Comparison of ENCODE assay signal across 9 cellular contexts in the genomic region with DNA sequence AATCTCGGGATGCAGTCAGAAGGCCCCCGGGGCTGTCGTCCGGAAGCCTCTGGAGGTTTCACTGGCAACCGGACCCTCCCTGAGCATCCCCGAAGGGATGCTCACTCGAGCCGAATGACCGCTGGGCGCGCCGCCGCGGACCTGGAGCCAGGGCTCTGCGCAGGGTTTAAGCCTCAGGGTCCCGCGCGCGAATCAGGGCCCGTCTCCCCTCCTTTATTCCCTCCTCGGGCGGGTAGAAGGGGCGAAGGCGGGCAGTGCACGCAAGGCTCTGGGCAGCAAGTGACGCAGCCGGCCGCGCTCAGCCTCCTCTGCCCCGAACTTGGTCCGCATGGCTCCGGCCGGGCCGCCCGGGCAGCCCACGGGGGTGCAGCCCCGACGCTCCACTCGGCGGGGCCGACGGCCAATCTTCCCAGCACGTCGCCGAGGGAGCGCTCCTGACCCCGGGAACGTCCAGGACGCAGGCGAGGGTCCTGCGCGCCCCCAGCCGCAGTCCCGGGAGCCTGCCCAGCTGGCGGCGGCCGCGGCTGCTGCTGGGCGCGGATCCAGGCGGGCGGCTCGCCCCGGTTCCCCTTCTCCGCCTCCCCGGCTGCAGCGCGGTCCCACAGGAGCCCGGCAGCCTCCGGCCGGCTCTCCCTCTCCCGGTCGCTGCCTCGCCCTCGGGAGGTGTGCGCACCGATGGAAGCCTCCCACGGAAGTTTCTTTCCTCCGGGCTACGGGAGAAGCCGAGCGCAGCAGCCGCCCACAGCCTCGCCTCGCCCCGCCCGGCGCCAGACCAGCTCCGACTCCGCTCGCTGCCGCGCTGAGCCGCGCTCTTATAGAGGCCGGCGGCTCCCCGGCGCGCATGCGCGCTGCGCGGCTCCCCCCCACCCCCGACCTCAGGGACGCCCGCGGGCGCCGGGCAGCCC. TPM values are rescaled to one million over a fixed set of nuclear protein-coding genes. Genes with fewer than 3 reads are reported as not detected.
DNase-seq lines count a peak whose midpoint lies in the region; ATAC-seq, FAIRE-seq and TF ChIP-seq lines count a peak whose summit lies in the region.
"Had no signal": no experiment of that assay in that cellular context is flagged by ENCODE, and none has a peak within 500 bp of the region (broad histone marks: within the 10 kb centered on the region; RNA-seq: fewer than 3 reads in every experiment).

A gene (minus strand): TSS at position 786 of the 905 bp plus-strand sequence. CDS start 1,041 bp downstream, outside the sequence.

- H3K79me2 ChIP-seq in GM12878 (ENCODE audit: control insufficient read depth, insufficient read depth, low read length), result no peaks in the 10 kb centered on the region

- SMC1A ChIA-PET in GM12878 (lab: Charles Lee; ENCODE audit: uncharacterized antibody, unreplicated experiment), result no interaction called here

- H3K4me2 ChIP-seq in GM12878 (ENCODE audit: control insufficient read depth, insufficient read depth), result peak within 1 kb of the TSS; percentile 17; the same call in 1 of the 2 replicates

- CTCF ChIA-PET in GM12878 (lab: Yijun Ruan, JAX), result no interaction called here

- H3K9me3 ChIP-seq in SJSA1 (replicated peaks) (0 out of 2 replicates have a peak, but pooled peaks cover 2% of the 10 kb centered on the region), GM12878 (replicated peaks; ENCODE audit: control insufficient read depth, insufficient read depth, low read length) (no peaks in the 10 kb centered on the region; the same call in 2 of the 3 replicates)

- no peak within 1 kb of the TSS for H3K27ac ChIP-seq in SJSA1
- H3K27ac ChIP-seq in GM12878 (ENCODE audit: control insufficient read depth, insufficient read depth), result no peak within 1 kb of the TSS

- FAIRE-seq in GM12878 (lab: Jason Lieb, UNC), result no peak
- FAIRE-seq: GM18507 had no signal

- no peak for TF ChIP-seq EP300 in GM12878 (IDR thresholded peaks at IDR 0.05; ENCODE audit: borderline replicate concordance in 1 of 2, control insufficient read depth in 1 of 2, low read depth in 2 of 2, low read length in 2 of 2)

- POLR2A ChIA-PET in GM12878 (lab: Charles Lee), result no interaction called here

- peak within 1 kb of the TSS; percentile 42 for H3K4me3 ChIP-seq in SJSA1
- no peak within 1 kb of the TSS for H3K4me3 ChIP-seq in GM12878

- peak; percentile 58; the same call in 1 of the 2 replicates for TF ChIP-seq POLR2A in GM12878 (IDR thresholded peaks at IDR 0.05; ENCODE audit: low read depth, low read length)

- intact Hi-C loops in GM12878 (cut with micrococcal nuclease; ENCODE audit: unreplicated experiment), result no loop called here

- no peak for TF ChIP-seq RAD21 in GM12878 (IDR thresholded peaks at IDR 0.05; ENCODE audit: insufficient read depth, low read depth, low read length)

- TF ChIP-seq CTCF in GM12878 (IDR thresholded peaks at IDR 0.05 in 2 of 3, conservative IDR thresholded peaks at IDR 0.05 in 1 of 3; ENCODE audit: control insufficient read depth in 2 of 3, extremely low read depth in 1 of 3, insufficient read depth in 1 of 3, low read depth in 3 of 3, low read length in 3 of 3), result no peak

- H3K27me3 ChIP-seq in SJSA1 (replicated peaks) (peaks cover 30% of the 10 kb centered on the region), GM12878 (replicated peaks in 1 of 2; ENCODE audit: control insufficient read depth in 2 of 2, insufficient read depth in 2 of 2, low read length in 1 of 2) (peaks cover 4% of the 10 kb centered on the region in 2 experiments)

- ATAC-seq in HG02759 (IDR thresholded peaks at IDR 0.05; ENCODE audit: unreplicated experiment) (peak; percentile 73), GM12878 (no peak), GM18868 (IDR thresholded peaks at IDR 0.05; ENCODE audit: unreplicated experiment) (no peak)

- RAD21 ChIA-PET in GM12878 (lab: Charles Lee; ENCODE audit: unreplicated experiment), result no interaction called here

- H2AFZ ChIP-seq in GM12878 (ENCODE audit: control insufficient read depth, low read depth, low read length), result no peak within 1 kb of the TSS

- no peaks in the 10 kb centered on the region for H4K20me1 ChIP-seq in GM12878 (ENCODE audit: control insufficient read depth, insufficient read depth)

- peak; percentile 74 for DNase-seq in ACHN
- peak in 1 of 2 experiments; percentile 68 for DNase-seq in SJSA1 (ENCODE audit: low read depth in 1 of 2, low spot score in 2 of 2)
- no peak for DNase-seq in GM12878 (ENCODE audit: low read depth, low spot score)
- DNase-seq in hippocampal formation (lab: John Stamatoyannopoulos, UW), result peak; percentile 13 to 66
- peak; percentile 93 for DNase-seq in retina
- DNase-seq in GDM1 (lab: John Stamatoyannopoulos, UW), result no peak

- no peaks in the 10 kb centered on the region for H3K36me3 ChIP-seq in SJSA1
- no peaks in the 10 kb centered on the region for H3K36me3 ChIP-seq in GM12878 (ENCODE audit: control insufficient read depth in 2 of 2, insufficient read depth in 2 of 2, low read length in 1 of 2)

- WGBS in GM12878 (ENCODE audit: insufficient coverage, insufficient replicate concordance, low lambda C conversion rate, missing lambda C conversion rate), result 21% methylated on average over 72 of the region's 110 CpGs

- H3K4me1 ChIP-seq in SJSA1 (replicated peaks) (peaks cover 28% of the 10 kb centered on the region), GM12878 (ENCODE audit: control insufficient read depth, insufficient read depth, low read length) (no peaks in the 10 kb centered on the region)

- in situ Hi-C loops in ACHN (cut with HindIII; ENCODE audit: low pct_ligation_motif_present, low pct_unique_long_range_greater_than_20kb, low sequenced_read_pairs) (no loop called here), GM12878 (cut with MboI) (no loop called here)

- H3K9ac ChIP-seq in GM12878 (ENCODE audit: control insufficient read depth, insufficient read depth, low read length), result no peak within 1 kb of the TSS

- no TSS peak for BruUV-seq in GM12878 (replicated peaks; lab: Mats Ljungman, UMichigan)

TF ChIP-seq in GM12878, 131 proteins besides CTCF, POLR2A, EP300 and RAD21 (continues in another document):
- TF ChIP-seq, protein P1, sequence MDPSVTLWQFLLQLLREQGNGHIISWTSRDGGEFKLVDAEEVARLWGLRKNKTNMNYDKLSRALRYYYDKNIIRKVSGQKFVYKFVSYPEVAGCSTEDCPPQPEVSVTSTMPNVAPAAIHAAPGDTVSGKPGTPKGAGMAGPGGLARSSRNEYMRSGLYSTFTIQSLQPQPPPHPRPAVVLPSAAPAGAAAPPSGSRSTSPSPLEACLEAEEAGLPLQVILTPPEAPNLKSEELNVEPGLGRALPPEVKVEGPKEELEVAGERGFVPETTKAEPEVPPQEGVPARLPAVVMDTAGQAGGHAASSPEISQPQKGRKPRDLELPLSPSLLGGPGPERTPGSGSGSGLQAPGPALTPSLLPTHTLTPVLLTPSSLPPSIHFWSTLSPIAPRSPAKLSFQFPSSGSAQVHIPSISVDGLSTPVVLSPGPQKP (IDR thresholded peaks at IDR 0.05; ENCODE audit: low read depth, low read length), result no peak
- TF ChIP-seq NR2F1 (conservative IDR thresholded peaks at IDR 0.05), result no peak
- no peak for TF ChIP-seq IKZF1 (conservative IDR thresholded peaks at IDR 0.05)
- TF ChIP-seq, protein P2, sequence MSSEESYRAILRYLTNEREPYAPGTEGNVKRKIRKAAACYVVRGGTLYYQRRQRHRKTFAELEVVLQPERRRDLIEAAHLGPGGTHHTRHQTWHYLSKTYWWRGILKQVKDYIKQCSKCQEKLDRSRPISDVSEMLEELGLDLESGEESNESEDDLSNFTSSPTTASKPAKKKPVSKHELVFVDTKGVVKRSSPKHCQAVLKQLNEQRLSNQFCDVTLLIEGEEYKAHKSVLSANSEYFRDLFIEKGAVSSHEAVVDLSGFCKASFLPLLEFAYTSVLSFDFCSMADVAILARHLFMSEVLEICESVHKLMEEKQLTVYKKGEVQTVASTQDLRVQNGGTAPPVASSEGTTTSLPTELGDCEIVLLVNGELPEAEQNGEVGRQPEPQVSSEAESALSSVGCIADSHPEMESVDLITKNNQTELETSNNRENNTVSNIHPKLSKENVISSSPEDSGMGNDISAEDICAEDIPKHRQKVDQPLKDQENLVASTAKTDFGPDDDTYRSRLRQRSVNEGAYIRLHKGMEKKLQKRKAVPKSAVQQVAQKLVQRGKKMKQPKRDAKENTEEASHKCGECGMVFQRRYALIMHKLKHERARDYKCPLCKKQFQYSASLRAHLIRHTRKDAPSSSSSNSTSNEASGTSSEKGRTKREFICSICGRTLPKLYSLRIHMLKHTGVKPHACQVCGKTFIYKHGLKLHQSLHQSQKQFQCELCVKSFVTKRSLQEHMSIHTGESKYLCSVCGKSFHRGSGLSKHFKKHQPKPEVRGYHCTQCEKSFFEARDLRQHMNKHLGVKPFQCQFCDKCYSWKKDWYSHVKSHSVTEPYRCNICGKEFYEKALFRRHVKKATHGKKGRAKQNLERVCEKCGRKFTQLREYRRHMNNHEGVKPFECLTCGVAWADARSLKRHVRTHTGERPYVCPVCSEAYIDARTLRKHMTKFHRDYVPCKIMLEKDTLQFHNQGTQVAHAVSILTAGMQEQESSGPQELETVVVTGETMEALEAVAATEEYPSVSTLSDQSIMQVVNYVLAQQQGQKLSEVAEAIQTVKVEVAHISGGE (CRISPR knock-in tag; IDR thresholded peaks at IDR 0.05), result no peak
- no peak for TF ChIP-seq ZNF384 (IDR thresholded peaks at IDR 0.05; ENCODE audit: borderline replicate concordance, low read depth, low read length)
- TF ChIP-seq ATF7 (IDR thresholded peaks at IDR 0.05; ENCODE audit: low read depth), result no peak
- no peak for TF ChIP-seq BHLHE40 (IDR thresholded peaks at IDR 0.05; ENCODE audit: borderline replicate concordance in 1 of 2, low read depth in 2 of 2, low read length in 1 of 2)

RNA-seq across cellular contexts. Expression of the gene that starts here (rescaled TPM):
- 1.3 and 2.6 TPM in 2 replicates for total RNA-seq in SJSA1 (2014; rRNA removed; shearing (Covaris generic))
- not detected in 2 replicates for total RNA-seq in GM12878 (2013; cell fraction: nucleolus; rRNA removed)
- total RNA-seq in GM12878 (2014; rRNA removed) (not detected in 2 replicates), GM12878 (2014; rRNA removed; fragmentation: Illumina TruSeq; extraction: Trizol) (not detected in 2 replicates), GM12878 (2021) (0.08 TPM in 1 of 2 replicates, not detected in the other)
- not detected for polyA plus RNA-seq in GM12878 (2011; ENCODE audit: low read depth)
- polyA plus RNA-seq in GM12878 (2011; rRNA removed) (not detected in 2 replicates), GM12878 (2014; fragmentation: Illumina TruSeq; extraction: Trizol) (not detected in 2 replicates), GM12878 (2014; fragmentation: Nextera tagmentation; extraction: Ambion mirVana) (not detected), GM12878 (2014; rRNA removed) (not detected in 2 replicates), GM12878 (2016; fragmentation: Nextera tagmentation; extraction: Ambion mirVana) (under 1 TPM in 1 of 2 experiments, not detected in 1; 0.04 TPM)
- polyA plus RNA-seq in GM12878 (2011; cell fraction: cytosol; rRNA removed), result not detected in 2 replicates
- not detected in 2 replicates for polyA plus RNA-seq in GM12878 (2011; cell fraction: nucleus; rRNA removed)
- not detected in 2 replicates for polyA plus RNA-seq in GM12878 (2012)
- not detected in 2 replicates for polyA minus RNA-seq in GM12878 (2011; rRNA and poly(A)+ RNA removed)
- not detected in 2 replicates for polyA minus RNA-seq in GM12878 (2011; cell fraction: cytosol; rRNA and poly(A)+ RNA removed)
- polyA minus RNA-seq in GM12878 (2011; cell fraction: nucleus; rRNA and poly(A)+ RNA removed), result not detected in 2 replicates

Comparison
In these comparisons a context has a peak if more than half of its experiments do, and no peak if none do; other contexts are left out.
1. DNase-seq: peak in ACHN (single experiment), hippocampal formation (2 of 2) and retina (single experiment); none in GM12878 (single experiment) and GDM1 (single experiment).